10 cellular contexts compared by ENCODE assay signal in genomic region chr10:77637986-77638765, GRCh38. TPM values are rescaled to one million over a fixed set of nuclear protein-coding genes. Genes with fewer than 3 reads are reported as not detected.
DNase-seq lines count a peak whose midpoint lies in the region; ATAC-seq and TF ChIP-seq lines count a peak whose summit lies in the region.
"Had no signal": no experiment of that assay in that cellular context is flagged by ENCODE, and none has a peak within 500 bp of the region (broad histone marks: within the 10 kb centered on the region; RNA-seq: fewer than 3 reads in every experiment).

No MANE protein-coding gene starts in this region.

- POLR2A ChIA-PET in PC-9 (lab: Charles Lee; ENCODE audit: unreplicated experiment) = no interaction called here

- intact Hi-C loops in PC-9 (cut with micrococcal nuclease; ENCODE audit: unreplicated experiment) = no loop called here

- no peak for ATAC-seq in HG02571 (IDR thresholded peaks at IDR 0.05; ENCODE audit: unreplicated experiment)
- no peak for ATAC-seq in GM19395 (IDR thresholded peaks at IDR 0.05; ENCODE audit: unreplicated experiment)

- H3K4me2 ChIP-seq in PC-9 (peak overlapping the region; percentile 65), fibroblast of lung (ENCODE audit: extremely low read depth, insufficient read depth, low read length) (peak overlapping the region; percentile 72), osteoblast (ENCODE audit: insufficient read depth, low read length) (peak overlapping the region; percentile 76)

- H3K4me3 ChIP-seq in PC-9 (peak overlapping the region; percentile 45; the same call in 1 of the 2 replicates), fibroblast of lung (replicated peaks in 1 of 4; ENCODE audit: control extremely low read depth in 1 of 4, insufficient read depth in 1 of 4, low read depth in 3 of 4, low read length in 4 of 4) (peak overlapping the region; percentile 21 to 63 (median 42)), osteoblast (ENCODE audit: insufficient read depth, low read length) (peak overlapping the region; percentile 72)

- H3K36me3 ChIP-seq in PC-9 (ENCODE audit: low read depth) = no peaks in the 10 kb centered on the region
- no peaks in the 10 kb centered on the region for H3K36me3 ChIP-seq in fibroblast of lung (ENCODE audit: control insufficient read depth, insufficient read depth, low read length)
- no peaks in the 10 kb centered on the region for H3K36me3 ChIP-seq in osteoblast (ENCODE audit: insufficient read depth, low read length)

- H3K79me2 ChIP-seq in PC-9 (ENCODE audit: low read depth) (no peaks in the 10 kb centered on the region), fibroblast of lung (ENCODE audit: control insufficient read depth, insufficient read depth, low read length) (peaks cover 34% of the 10 kb centered on the region), osteoblast (ENCODE audit: insufficient read depth, low read length) (peaks cover 42% of the 10 kb centered on the region)

- no peak overlapping the region for H3K9ac ChIP-seq in fibroblast of lung (ENCODE audit: insufficient read depth, low read length)

- H3F3A ChIP-seq in PC-9 (ENCODE audit: insufficient read depth, low read depth) = peaks cover 15% of the 10 kb centered on the region

- H2AFZ ChIP-seq in PC-9 (no peak overlapping the region), fibroblast of lung (ENCODE audit: low read length) (no peak overlapping the region), osteoblast (ENCODE audit: low read length) (no peak overlapping the region)

- H3K4me1 ChIP-seq in PC-9 (replicated peaks; ENCODE audit: insufficient read depth) (peaks cover 19% of the 10 kb centered on the region), fibroblast of lung (ENCODE audit: control insufficient read depth, extremely low read depth, insufficient read depth, low read length) (peaks cover 4% of the 10 kb centered on the region), osteoblast (ENCODE audit: insufficient read depth, low read length) (peaks cover 21% of the 10 kb centered on the region)

- H4K20me1 ChIP-seq in PC-9 (ENCODE audit: insufficient read depth) = no peaks in the 10 kb centered on the region
- H4K20me1 ChIP-seq in fibroblast of lung (ENCODE audit: control insufficient read depth, extremely low read depth, insufficient read depth, low read length) = no peaks in the 10 kb centered on the region
- no peaks in the 10 kb centered on the region for H4K20me1 ChIP-seq in osteoblast (ENCODE audit: insufficient read depth, low read length)

- no peak overlapping the region for H3K27ac ChIP-seq in PC-9
- no peak overlapping the region for H3K27ac ChIP-seq in fibroblast of lung (ENCODE audit: insufficient read depth, low read length)
- H3K27ac ChIP-seq in osteoblast (ENCODE audit: low read depth, low read length) = no peak overlapping the region

- no peaks in the 10 kb centered on the region for H3K9me2 ChIP-seq in PC-9 (ENCODE audit: insufficient read depth)

- DNase-seq in NCI-H2081 (lab: John Stamatoyannopoulos, UW) = peak; percentile 27 to 33
- DNase-seq in NCI-H2081 treated with DMSO at 0.1 percent for 48 hours (lab: John Stamatoyannopoulos, UW) = no peak
- no peak for DNase-seq in PC-9
- DNase-seq in fibroblast of lung (ENCODE audit: low read depth in 2 of 2) = peak; percentile 61 to 74
- DNase-seq in osteoblast (ENCODE audit: insufficient read length, low spot score, missing footprints) = peak; percentile 89
- no peak for DNase-seq in stimulated activated CD8-positive, alpha-beta memory T cell treated with anti-CD3 and anti-CD28 coated beads, Interleukin-4, amount 100 ng/mL, for 48 hours
- DNase-seq: DND-41 had no signal

- H3K9me3 ChIP-seq in PC-9 (ENCODE audit: insufficient read depth, low read depth) (no peaks in the 10 kb centered on the region), fibroblast of lung (ENCODE audit: control insufficient read depth, insufficient read depth, low read depth, low read length) (no peaks in the 10 kb centered on the region), osteoblast (ENCODE audit: low read depth, low read length) (no peaks in the 10 kb centered on the region)

- CTCF ChIA-PET in PC-9 (lab: Charles Lee) = no interaction called here

- TF ChIP-seq CTCF in PC-9 (conservative IDR thresholded peaks at IDR 0.05) = no peak
- no peak for TF ChIP-seq CTCF in fibroblast of lung (conservative IDR thresholded peaks at IDR 0.05 in 1 of 2, IDR thresholded peaks at IDR 0.05 in 1 of 2; ENCODE audit: low read depth in 1 of 2, low read length in 2 of 2)
- no peak for TF ChIP-seq CTCF in osteoblast (IDR thresholded peaks at IDR 0.05; ENCODE audit: extremely low read depth, low read depth, low read length)

- BruUV-seq in PC-9 (replicated peaks; lab: Mats Ljungman, UMichigan) = no TSS peak

- H3K27me3 ChIP-seq in PC-9 (ENCODE audit: insufficient read depth, low read depth) (no peaks in the 10 kb centered on the region), fibroblast of lung (ENCODE audit: control insufficient read depth, insufficient read depth, low read length) (no peaks in the 10 kb centered on the region), osteoblast (ENCODE audit: insufficient read depth, low read length) (no peaks in the 10 kb centered on the region)

RNA-seq across cellular contexts. Expression of gene KCNMA1, which starts 0.6 kb away (rescaled TPM):
- total RNA-seq in PC-9 (2021) (0.68 and 0.70 TPM in 2 replicates), fibroblast of lung (103 and 138 TPM in 2 replicates), osteoblast (72.2 and 77.8 TPM in 2 replicates)
- polyA plus RNA-seq in fibroblast of lung = 31.0 and 70.0 TPM in 2 replicates
- polyA plus RNA-seq in fibroblast of lung (2012) = 23.3 and 68.0 TPM in 2 replicates
- polyA minus RNA-seq in fibroblast of lung (ENCODE audit: low replicate concordance) = 53.2 and 116 TPM in 2 replicates
- total RNA-seq: activated CD8-positive, alpha-beta memory T cell treated with anti-CD3 and anti-CD28 coated beads for 36 hours had no signal

Comparison
In these comparisons a context has a peak if more than half of its experiments do, and no peak if none do; other contexts are left out.
1. DNase-seq: peak in NCI-H2081 (2 of 2), fibroblast of lung (2 of 2) and osteoblast (single experiment); none in NCI-H2081 treated with DMSO at 0.1 percent for 48 hours (single experiment), PC-9 (0 of 2) and stimulated activated CD8-positive, alpha-beta memory T cell treated with anti-CD3 and anti-CD28 coated beads, Interleukin-4, amount 100 ng/mL, for 48 hours (single experiment).
2. RNA of gene KCNMA1, which starts 0.6 kb away (total RNA-seq): 103 to 138 TPM in fibroblast of lung and 72.2 to 77.8 TPM in osteoblast; 0.68 to 0.70 TPM in PC-9; every median in the first group is over 10 times any median in the second.
3. Peak in every context shown above with its lines, with median percentiles within 50 percentile points of each other: H3K4me2 ChIP-seq and H3K4me3 ChIP-seq.